ENCODE assay signal across 1 cellular context in the genomic region with DNA sequence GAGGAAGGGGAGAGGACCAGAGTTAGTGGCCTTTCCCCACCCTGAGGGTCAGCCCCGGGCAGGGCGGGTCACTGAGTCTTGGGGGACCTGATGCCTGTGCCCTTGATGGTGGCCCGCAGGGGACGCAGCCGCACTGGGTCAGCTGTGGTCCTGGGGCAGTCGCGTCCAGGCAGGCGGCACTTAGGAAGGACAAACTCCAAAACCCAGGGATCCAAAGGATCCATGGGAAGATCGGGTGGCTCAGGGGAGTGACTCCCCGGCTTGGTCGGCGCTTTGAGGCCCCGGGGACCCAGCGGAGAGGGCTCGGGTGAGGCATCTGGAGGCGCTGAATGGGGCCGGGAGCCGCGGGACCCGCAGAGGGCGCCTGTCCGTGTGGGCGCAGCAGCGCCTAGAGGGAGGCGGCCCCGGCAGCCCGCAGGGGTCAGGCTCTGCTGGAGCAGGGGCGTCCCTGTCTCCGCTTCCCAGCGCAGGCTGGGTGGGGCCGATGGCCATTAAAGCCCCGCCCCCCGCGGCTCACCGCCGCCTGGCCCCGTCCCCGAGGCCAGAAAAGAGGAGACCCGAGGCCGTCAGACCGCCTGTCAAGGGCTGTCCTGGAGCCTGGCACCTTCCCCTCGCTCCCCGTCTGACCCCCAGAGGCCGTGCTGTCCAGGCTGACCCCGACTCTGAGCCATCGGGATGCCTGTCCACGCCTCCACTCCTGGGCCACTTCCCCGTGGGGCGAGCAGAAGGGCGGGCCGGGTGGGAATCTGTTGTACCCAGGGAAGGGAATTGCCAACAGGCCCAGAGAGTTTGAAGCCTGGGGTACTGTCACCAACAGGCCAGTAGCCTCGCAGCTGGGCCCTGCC.
TF ChIP-seq lines count a peak whose summit lies in the region.

No MANE protein-coding gene starts in this region.

TF ChIP-seq in IMR-90, 13 proteins besides CTCF, POLR2A, EP300 and RAD21:
- TF ChIP-seq MXI1 (IDR thresholded peaks at IDR 0.05; ENCODE audit: borderline replicate concordance, low read depth, low read length), result no peak
- TF ChIP-seq SMC3 (IDR thresholded peaks at IDR 0.05; ENCODE audit: low read depth, low read length), result 0 out of 2 replicates have a peak, but pooled peaks have one; percentile 7
